ENCODE assay signal across 11 cellular contexts in genomic region chr9:110015759-110016158, GRCh38.
A peak's percentile ranks its signal among the peaks of the same experiment; 100 is the strongest.
DNase-seq lines count a peak whose midpoint lies in the region; ATAC-seq lines count a peak whose summit lies in the region.
"Had no signal": no experiment of that assay in that cellular context is flagged by ENCODE, and none has a peak within 500 bp of the region (broad histone marks: within the 10 kb centered on the region; RNA-seq: fewer than 3 reads in every experiment).

No MANE protein-coding gene starts in this region.

- DNase-seq in DMS153 (lab: John Stamatoyannopoulos, UW) (peak; percentile 26), DMS153 treated with DMSO at 0.1 percent for 48 hours (lab: John Stamatoyannopoulos, UW; ENCODE audit: unreplicated experiment) (no peak), LHCN-M2 (ENCODE audit: low read depth) (peak; percentile 87), amniotic stem cell (lab: John Stamatoyannopoulos, UW) (peak; percentile 13), aorta (no peak)
- DNase-seq: 8988T, transverse colon had no signal

- no peak overlapping the region for H3K4me3 ChIP-seq in mesodermal cell (ENCODE audit: extremely low read depth, insufficient read depth, low read length, poor library complexity, severe bottlenecking)
- no peak overlapping the region for H3K4me3 ChIP-seq in aorta (ENCODE audit: low read length in 2 of 2)
- H3K4me3 ChIP-seq: cardiac muscle cell, transverse colon had no signal

- ATAC-seq in GM18873 (IDR thresholded peaks at IDR 0.05; ENCODE audit: low FRiP score, unreplicated experiment) (no peak), aorta (ENCODE audit: low FRiP score) (no peak), HG02973 (IDR thresholded peaks at IDR 0.05; ENCODE audit: unreplicated experiment) (no peak)

- 82 to 94% methylated on average over 3 to 4 of the region's 5 CpGs for WGBS in mesodermal cell (ENCODE audit: insufficient coverage in 2 of 2), 2 experiments
- 71 to 76% methylated on average over 5 of the region's 5 CpGs for WGBS in aorta, 2 donors

- H3K4me1 ChIP-seq in mesodermal cell (ENCODE audit: control insufficient read depth, insufficient read depth, low read length, poor library complexity, severe bottlenecking): peaks cover 4% of the 10 kb centered on the region
- H3K4me1 ChIP-seq in aorta (ENCODE audit: control insufficient read depth in 1 of 2, insufficient read depth in 2 of 2, low read length in 2 of 2): peaks cover 0 to 1% of the 10 kb centered on the region in 2 donors
- H3K4me1 ChIP-seq: transverse colon had no signal

- intact Hi-C loops in aorta (cut with DNase I): no loop called here

- H3K27me3 ChIP-seq in aorta (ENCODE audit: control insufficient read depth in 1 of 2, insufficient read depth in 2 of 2, low read length in 1 of 2): no peaks in the 10 kb centered on the region
- H3K27me3 ChIP-seq: cardiac muscle cell, transverse colon had no signal

- H3K36me3 ChIP-seq in mesodermal cell (ENCODE audit: control insufficient read depth, insufficient read depth, low read length) (no peaks in the 10 kb centered on the region), aorta (ENCODE audit: control insufficient read depth in 1 of 2, insufficient read depth in 2 of 2, low read length in 1 of 2) (no peaks in the 10 kb centered on the region)
- H3K36me3 ChIP-seq: transverse colon had no signal

- H3K9me3 ChIP-seq in mesodermal cell (ENCODE audit: control insufficient read depth, low read length): no peaks in the 10 kb centered on the region
- H3K9me3 ChIP-seq in aorta (ENCODE audit: control insufficient read depth, low read length): no peaks in the 10 kb centered on the region
- H3K9me3 ChIP-seq: transverse colon had no signal

- H3K27ac ChIP-seq in mesodermal cell (ENCODE audit: low read depth, low read length, severe bottlenecking): peak overlapping the region; percentile 80
- no peak overlapping the region for H3K27ac ChIP-seq in aorta (ENCODE audit: low read depth in 1 of 2, low read length in 2 of 2)
- H3K27ac ChIP-seq: cardiac muscle cell, transverse colon had no signal

Comparison
In these comparisons a context has a peak if more than half of its experiments do, and no peak if none do; other contexts are left out.
1. DNase-seq: peak in DMS153 (single experiment), LHCN-M2 (single experiment) and amniotic stem cell (single experiment); none in DMS153 treated with DMSO at 0.1 percent for 48 hours (single experiment) and aorta (0 of 2).